In genomic region chr1:197418693-197419092, GRCh38 we compare ENCODE assay signal across 35 cellular contexts.
"Had no signal": no experiment of that assay in that cellular context is flagged by ENCODE, and none has a peak within 500 bp of the region (broad histone marks: within the 10 kb centered on the region; RNA-seq: fewer than 3 reads in every experiment).

No MANE protein-coding gene starts in this region.

- DNase-seq: Kasumi-1, MG63, MM.1S, MV-4-11, NCI-H1048, NCI-H1092, NCI-H1092 treated with DMSO at 0.1 percent for 48 hours, NCI-H1105, NCI-H1105 treated with DMSO at 0.1 percent for 48 hours, NCI-H1417, NCI-H1417 treated with DMSO at 0.1 percent for 48 hours, NCI-H1436, NCI-H1436 treated with DMSO at 0.1 percent for 48 hours, NCI-H146, NCI-H1694, NCI-H1694 treated with DMSO at 0.1 percent for 48 hours, NCI-H187, NCI-H187 treated with DMSO at 0.1 percent for 48 hours, NCI-H1930, NCI-H2029, NCI-H2029 treated with DMSO at 0.1 percent for 48 hours, NCI-H2081, NCI-H2081 treated with DMSO at 0.1 percent for 48 hours, NCI-H2107, NCI-H2171, NCI-H2171 treated with DMSO at 0.1 percent for 48 hours, NCI-H2227 treated with DMSO at 0.1 percent for 48 hours, NCI-H226, NCI-H345, NCI-H446, NCI-H446 treated with DMSO at 0.1 percent for 48 hours, NCI-H510A, NCI-H510A treated with DMSO at 0.1 percent for 48 hours, NCI-H524, NCI-H524 treated with DMSO at 0.1 percent for 48 hours had no signal

- H3K27me3 ChIP-seq: MG63 had no signal

- H3K36me3 ChIP-seq: MG63 had no signal

- H3K9me3 ChIP-seq: MG63 had no signal

- H3K4me3 ChIP-seq: MG63 had no signal
